ENCODE assay signal across 25 cellular contexts in genomic region chr2:64457518-64457917, GRCh38. TPM values are rescaled to one million over a fixed set of nuclear protein-coding genes. Genes with fewer than 3 reads are reported as not detected.
DNase-seq lines count a peak whose midpoint lies in the region; ATAC-seq, FAIRE-seq and TF ChIP-seq lines count a peak whose summit lies in the region.
"Had no signal": no experiment of that assay in that cellular context is flagged by ENCODE, and none has a peak within 500 bp of the region (broad histone marks: within the 10 kb centered on the region; RNA-seq: fewer than 3 reads in every experiment).

No MANE protein-coding gene starts in this region.

- no peak overlapping the region for H3K27ac ChIP-seq in A549
- no peak overlapping the region for H3K27ac ChIP-seq in MM.1S (ENCODE audit: low read length)
- H3K27ac ChIP-seq in GM12878 (ENCODE audit: control insufficient read depth, insufficient read depth), result no peak overlapping the region
- H3K27ac ChIP-seq: hepatocyte, PC-9, psoas muscle, SJSA1, skin epidermis, thyroid gland had no signal

- H3K27ac Mint-ChIP-seq in endothelial cell (ENCODE audit: unreplicated experiment), result no peak overlapping the region
- H3K27ac Mint-ChIP-seq: activated CD8-positive, alpha-beta T cell treated with anti-CD3 and anti-CD28 coated beads, Interleukin-2, amount 10 ng/mL, durations not matched to agents 7 days and 5 days; activated T-cell treated with anti-CD3 and anti-CD28 coated beads, Interleukin-2, amount 50 U/mL, for 24 hours had no signal

- no peaks in the 10 kb centered on the region for H4K20me1 ChIP-seq in MM.1S (ENCODE audit: insufficient read depth, low read length)
- H4K20me1 ChIP-seq in GM12878 (ENCODE audit: control insufficient read depth, insufficient read depth), result no peaks in the 10 kb centered on the region

- H3K36me3 ChIP-seq in MM.1S (replicated peaks; ENCODE audit: insufficient read depth, low read length), result no peaks in the 10 kb centered on the region
- H3K36me3 ChIP-seq in GM12878 (ENCODE audit: control insufficient read depth in 2 of 2, insufficient read depth in 2 of 2, low read length in 1 of 2), result no peaks in the 10 kb centered on the region

- no peak overlapping the region for H3K4me2 ChIP-seq in A549
- no peak overlapping the region for H3K4me2 ChIP-seq in MM.1S (ENCODE audit: low read depth, low read length)
- no peak overlapping the region for H3K4me2 ChIP-seq in GM12878 (ENCODE audit: control insufficient read depth, insufficient read depth)
- H3K4me2 ChIP-seq: hepatocyte, PC-9 had no signal

- POLR2A ChIA-PET in A549 (lab: Yijun Ruan, JAX) (no interaction called here), GM12878 (lab: Charles Lee) (interaction anchor here (0.6 to 1.1 kb wide), 4 partner anchors 12 to 1738 kb away, joined by 3 read pairs; no protein-coding TSS in a partner anchor)

- no peaks in the 10 kb centered on the region for H3K79me2 ChIP-seq in MM.1S (ENCODE audit: low read length)
- no peaks in the 10 kb centered on the region for H3K79me2 ChIP-seq in GM12878 (ENCODE audit: control insufficient read depth, insufficient read depth, low read length)

- peaks cover 8% of the 10 kb centered on the region for H3K27me3 Mint-ChIP-seq in endothelial cell (ENCODE audit: unreplicated experiment)

- H3K4me1 ChIP-seq in A549, result peaks cover 15% of the 10 kb centered on the region
- peaks cover 11% of the 10 kb centered on the region for H3K4me1 ChIP-seq in MM.1S (ENCODE audit: low read length)
- H3K4me1 ChIP-seq in GM12878 (ENCODE audit: control insufficient read depth, insufficient read depth, low read length), result no peaks in the 10 kb centered on the region; the same call in 1 of the 2 replicates

- BruUV-seq in GM12878 (replicated peaks; lab: Mats Ljungman, UMichigan), result no TSS peak

- H3F3A ChIP-seq in MM.1S (ENCODE audit: insufficient read depth, low read length), result peaks cover 12% of the 10 kb centered on the region; the same call in 1 of the 2 replicates

- intact Hi-C loops in GM12878 (cut with micrococcal nuclease; ENCODE audit: unreplicated experiment), result no loop called here

- H3K27me3 ChIP-seq in MM.1S (replicated peaks; ENCODE audit: insufficient read depth, low read length) (no peaks in the 10 kb centered on the region), GM12878 (replicated peaks in 1 of 2; ENCODE audit: control insufficient read depth in 2 of 2, insufficient read depth in 2 of 2, low read length in 1 of 2) (no peaks in the 10 kb centered on the region)
- H3K27me3 ChIP-seq: hepatocyte, SJSA1, thyroid gland had no signal

- TF ChIP-seq EP300 in A549 (IDR thresholded peaks at IDR 0.05) (no peak), GM12878 (IDR thresholded peaks at IDR 0.05; ENCODE audit: borderline replicate concordance in 1 of 2, control insufficient read depth in 1 of 2, low read depth in 2 of 2, low read length in 2 of 2) (no peak)

- DNase-seq in A549 (ENCODE audit: low read depth in 1 of 2, low spot score in 1 of 2) (peak in 1 of 2 experiments; percentile 9), COR-L47 (lab: John Stamatoyannopoulos, UW) (peak; percentile 9), MM.1S (no peak), GM12878 (ENCODE audit: low read depth, low spot score) (no peak), endothelial cell (ENCODE audit: low spot score) (no peak), amygdala (lab: John Stamatoyannopoulos, UW) (no peak)
- no peak for DNase-seq in stimulated activated CD4-positive, alpha-beta T cell treated with anti-CD3 and anti-CD28 coated beads, Interleukin-4, amount 100 ng/mL, for 1 hour
- DNase-seq: activated CD4-positive, CD25-positive, alpha-beta regulatory T cell; activated CD8-positive, alpha-beta T cell treated with anti-CD3 and anti-CD28 coated beads, Interleukin-2, amount 10 ng/mL, durations not matched to agents 7 days and 5 days; activated naive CD4-positive, alpha-beta T cell treated with Interleukin-2 at 50 U/mL for 16 hours; activated T-cell treated with anti-CD3 and anti-CD28 coated beads, Interleukin-2, amount 50 U/mL, for 24 hours; central memory CD4-positive, alpha-beta T cell; H7; left ventricle myocardium superior; mucosa of descending colon; NCI-H1417 treated with DMSO at 0.1 percent for 48 hours; NCI-H2171; NCI-H524 treated with DMSO at 0.1 percent for 48 hours; PC-9; psoas muscle; stimulated activated naive CD4-positive, alpha-beta T cell treated with Interleukin-2 at 50 U/mL for 16 hours; thyroid gland had no signal

- in situ Hi-C loops in GM12878 (cut with MboI), result no loop called here

- peaks cover 26% of the 10 kb centered on the region for H3K36me3 Mint-ChIP-seq in endothelial cell (ENCODE audit: low read depth, unreplicated experiment)

- H3K9ac ChIP-seq in MM.1S (ENCODE audit: low read length), result no peak overlapping the region
- no peak overlapping the region for H3K9ac ChIP-seq in GM12878 (ENCODE audit: control insufficient read depth, insufficient read depth, low read length)

- RAD21 ChIA-PET in GM12878 (lab: Charles Lee; ENCODE audit: unreplicated experiment), result interaction anchor here (0.6 to 2.1 kb wide), 4 partner anchors 31 to 130 kb away, joined by 3 to 9 read pairs (median 3); no protein-coding TSS in a partner anchor

- H3K4me3 ChIP-seq in A549 (no peak overlapping the region), MM.1S (ENCODE audit: low read length) (no peak overlapping the region), GM12878 (no peak overlapping the region)
- H3K4me3 ChIP-seq: hepatocyte, mucosa of descending colon, PC-9, psoas muscle, SJSA1, skin epidermis, thyroid gland had no signal

- no peak overlapping the region for H2AFZ ChIP-seq in MM.1S (ENCODE audit: low read length)
- no peak overlapping the region for H2AFZ ChIP-seq in GM12878 (ENCODE audit: control insufficient read depth, low read depth, low read length)
- H2AFZ ChIP-seq: hepatocyte, PC-9 had no signal

- no peaks in the 10 kb centered on the region for H3K9me3 ChIP-seq in A549
- no peaks in the 10 kb centered on the region for H3K9me3 ChIP-seq in MM.1S (replicated peaks; ENCODE audit: insufficient read depth, low read length)
- H3K9me3 ChIP-seq in GM12878 (replicated peaks; ENCODE audit: control insufficient read depth, insufficient read depth, low read length), result no peaks in the 10 kb centered on the region
- H3K9me3 ChIP-seq: mucosa of descending colon, psoas muscle, SJSA1, thyroid gland had no signal

- no peaks in the 10 kb centered on the region for H3K9me2 ChIP-seq in MM.1S (replicated peaks; ENCODE audit: insufficient read depth, low read length)

- H3K4me1 Mint-ChIP-seq in endothelial cell (ENCODE audit: unreplicated experiment), result peaks cover 21% of the 10 kb centered on the region

- SMC1A ChIA-PET in GM12878 (lab: Charles Lee; ENCODE audit: uncharacterized antibody, unreplicated experiment), result interaction anchor here (0.7 to 5.7 kb wide), 4 partner anchors 13 to 127 kb away, joined by 3 to 42 read pairs (median 12); no protein-coding TSS in a partner anchor

- TF ChIP-seq CTCF in A549 (IDR thresholded peaks at IDR 0.05), result peak; percentile 8; the same call in 1 of the 3 replicates
- TF ChIP-seq CTCF in MM.1S (IDR thresholded peaks at IDR 0.05; ENCODE audit: low read length), result peak; percentile 24
- peak in 2 of 3 experiments; percentile 16 to 35; a peak in 3 of 6 replicates for TF ChIP-seq CTCF in GM12878 (IDR thresholded peaks at IDR 0.05 in 2 of 3, conservative IDR thresholded peaks at IDR 0.05 in 1 of 3; ENCODE audit: control insufficient read depth in 2 of 3, extremely low read depth in 1 of 3, insufficient read depth in 1 of 3, low read depth in 3 of 3, low read length in 3 of 3)
- TF ChIP-seq CTCF in endothelial cell (IDR thresholded peaks at IDR 0.05; ENCODE audit: unreplicated experiment), result no peak

- ATAC-seq in A549 (no peak), GM12878 (no peak)
- ATAC-seq: activated CD8-positive, alpha-beta T cell treated with anti-CD3 and anti-CD28 coated beads, Interleukin-2, amount 10 ng/mL, durations not matched to agents 7 days and 5 days; left ventricle myocardium superior; mucosa of descending colon; psoas muscle had no signal

- TF ChIP-seq POLR2A in A549 (IDR thresholded peaks at IDR 0.05; ENCODE audit: low read length), result no peak
- no peak for TF ChIP-seq POLR2A in GM12878 (IDR thresholded peaks at IDR 0.05; ENCODE audit: low read depth, low read length)

- no peak overlapping the region for H3K4me3 Mint-ChIP-seq in endothelial cell (ENCODE audit: unreplicated experiment)
- H3K4me3 Mint-ChIP-seq: activated CD8-positive, alpha-beta T cell treated with anti-CD3 and anti-CD28 coated beads, Interleukin-2, amount 10 ng/mL, durations not matched to agents 7 days and 5 days; activated T-cell treated with anti-CD3 and anti-CD28 coated beads, Interleukin-2, amount 50 U/mL, for 24 hours had no signal

- TF ChIP-seq RAD21 in A549 (conservative IDR thresholded peaks at IDR 0.05 in 1 of 2, IDR thresholded peaks at IDR 0.05 in 1 of 2), result peak in 1 of 2 experiments; percentile 35; a peak in 1 of 5 replicates
- TF ChIP-seq RAD21 in GM12878 (IDR thresholded peaks at IDR 0.05; ENCODE audit: insufficient read depth, low read depth, low read length), result peak; percentile 43

- no peak for FAIRE-seq in A549 (lab: Jason Lieb, UNC)
- FAIRE-seq in GM12878 (lab: Jason Lieb, UNC), result no peak

- CTCF ChIA-PET in A549 (lab: Yijun Ruan, JAX), result interaction anchor here (1.3 to 3.5 kb wide), 5 partner anchors 9 to 126 kb away, joined by 3 to 15 read pairs (median 7); no protein-coding TSS in a partner anchor
- CTCF ChIA-PET in GM12878 (lab: Yijun Ruan, JAX), result interaction anchor here (0.6 to 5.1 kb wide), 14 partner anchors 12 to 657 kb away, joined by 3 to 37 read pairs (median 4); no protein-coding TSS in a partner anchor

- no peaks in the 10 kb centered on the region for H3K9me3 Mint-ChIP-seq in endothelial cell (ENCODE audit: unreplicated experiment)
- H3K9me3 Mint-ChIP-seq: activated T-cell treated with anti-CD3 and anti-CD28 coated beads, Interleukin-2, amount 50 U/mL, for 24 hours had no signal

RNA-seq across cellular contexts. Expression of gene LGALSL, which starts 3.6 kb away (rescaled TPM):
- polyA plus RNA-seq in A549 (2011; rRNA removed), result 12.7 and 14.1 TPM in 2 replicates
- 11.9 and 12.5 TPM in 2 replicates for polyA plus RNA-seq in A549 (2012; cell fraction: cytosol; rRNA removed)
- 3.5 and 5.6 TPM in 2 replicates for polyA plus RNA-seq in A549 (2012; cell fraction: nucleus; rRNA removed)
- 10.8 to 11.4 TPM (median 11.0 TPM) in 3 replicates for polyA plus RNA-seq in A549 (2017; fragmentation: RNase III; extraction: RNeasy Plus Mini Kit Qiagen cat#74134 plus additional on column Dnase treatment)
- 14.6 and 21.1 TPM in 2 replicates for polyA minus RNA-seq in A549 (2011; rRNA and poly(A)+ RNA removed)
- total RNA-seq in GM12878 (2013; cell fraction: nucleolus; rRNA removed), result 1.5 TPM in 2 replicates
- total RNA-seq in GM12878 (2014; rRNA removed), result 3.3 and 3.5 TPM in 2 replicates
- 5.9 and 6.4 TPM in 2 replicates for total RNA-seq in GM12878 (2014; rRNA removed; fragmentation: Illumina TruSeq; extraction: Trizol)
- 7.8 and 10.4 TPM in 2 replicates for total RNA-seq in GM12878 (2021)
- polyA plus RNA-seq in GM12878 (2011; ENCODE audit: low read depth), result 4.6 TPM
- 9.1 and 9.6 TPM in 2 replicates for polyA plus RNA-seq in GM12878 (2011; rRNA removed)
- 7.5 and 10.3 TPM in 2 replicates for polyA plus RNA-seq in GM12878 (2011; cell fraction: cytosol; rRNA removed)
- 3.6 and 4.8 TPM in 2 replicates for polyA plus RNA-seq in GM12878 (2011; cell fraction: nucleus; rRNA removed)
- 2.7 and 3.9 TPM in 2 replicates for polyA plus RNA-seq in GM12878 (2012)
- polyA plus RNA-seq in GM12878 (2014; fragmentation: Illumina TruSeq; extraction: Trizol), result 4.9 and 8.7 TPM in 2 replicates
- 1 to 10 TPM; 3.8 to 4.5 TPM for polyA plus RNA-seq in GM12878 (2014; fragmentation: Nextera tagmentation; extraction: Ambion mirVana)
- 4.7 and 8.5 TPM in 2 replicates for polyA plus RNA-seq in GM12878 (2014; rRNA removed)
- 1 to 10 TPM; 4.9 to 6.3 TPM for polyA plus RNA-seq in GM12878 (2016; fragmentation: Nextera tagmentation; extraction: Ambion mirVana)
- polyA minus RNA-seq in GM12878 (2011; rRNA and poly(A)+ RNA removed), result 8.8 and 10.7 TPM in 2 replicates
- polyA minus RNA-seq in GM12878 (2011; cell fraction: cytosol; rRNA and poly(A)+ RNA removed), result 2.5 and 3.2 TPM in 2 replicates
- 0.96 and 1.2 TPM in 2 replicates for polyA minus RNA-seq in GM12878 (2011; cell fraction: nucleus; rRNA and poly(A)+ RNA removed)
- total RNA-seq in endothelial cell (ENCODE audit: unreplicated experiment), result 30.2 TPM

Comparison
In these comparisons a context has a peak if more than half of its experiments do, and no peak if none do; other contexts are left out.
1. Of the 24 proteins assayed by ChIP-seq in both GM12878 and A549: peak only in GM12878: none; only in A549: none; in both: CTCF; in neither: 22; mixed calls (peak in some experiments, not most) for 1.